ENCODE assay signal across 8 cellular contexts in genomic region chr6:131808460-131809269, GRCh38. TPM values are rescaled to one million over a fixed set of nuclear protein-coding genes. Genes with fewer than 3 reads are reported as not detected.
DNase-seq lines count a peak whose midpoint lies in the region; TF ChIP-seq lines count a peak whose summit lies in the region.

No MANE protein-coding gene starts in this region.

- H4K20me1 ChIP-seq in DOHH2 (ENCODE audit: control insufficient read depth, insufficient read depth, low read depth, low read length) = no peaks in the 10 kb centered on the region
- no peaks in the 10 kb centered on the region for H4K20me1 ChIP-seq in fibroblast of lung (ENCODE audit: control insufficient read depth, extremely low read depth, insufficient read depth, low read length)

- no peak overlapping the region for H2AFZ ChIP-seq in fibroblast of lung (ENCODE audit: low read length)

- POLR2A ChIA-PET in HEK293T (lab: Yijun Ruan, JAX) = interaction anchor here (0.7 kb wide), 1 partner anchor 8 kb away, joined by 3 read pairs; no protein-coding TSS in a partner anchor

- H3K4me1 Mint-ChIP-seq in progenitor cell of endocrine pancreas (ENCODE audit: low read depth) = peaks cover 3% of the 10 kb centered on the region

- H3K4me3 ChIP-seq in DOHH2 (ENCODE audit: low read length) (peak overlapping the region; percentile 73), SJSA1 (peak overlapping the region; percentile 90), fibroblast of lung (replicated peaks in 1 of 4; ENCODE audit: control extremely low read depth in 1 of 4, insufficient read depth in 1 of 4, low read depth in 3 of 4, low read length in 4 of 4) (peak overlapping the region; percentile 60 to 79 (median 62))

- no peaks in the 10 kb centered on the region for H3K9me3 ChIP-seq in DOHH2 (ENCODE audit: control insufficient read depth, insufficient read depth, low read length)
- H3K9me3 ChIP-seq in SJSA1 (replicated peaks) = no peaks in the 10 kb centered on the region
- H3K9me3 ChIP-seq in fibroblast of lung (ENCODE audit: control insufficient read depth, insufficient read depth, low read depth, low read length) = no peaks in the 10 kb centered on the region

- peaks cover 23% of the 10 kb centered on the region for H3K4me1 ChIP-seq in DOHH2 (ENCODE audit: control insufficient read depth, low read length)
- peaks cover 16% of the 10 kb centered on the region for H3K4me1 ChIP-seq in SJSA1 (replicated peaks)
- no peaks in the 10 kb centered on the region for H3K4me1 ChIP-seq in fibroblast of lung (ENCODE audit: control insufficient read depth, extremely low read depth, insufficient read depth, low read length)

- H3K36me3 ChIP-seq in DOHH2 (ENCODE audit: control insufficient read depth, low read length) (no peaks in the 10 kb centered on the region), SJSA1 (peaks cover 3% of the 10 kb centered on the region), fibroblast of lung (ENCODE audit: control insufficient read depth, insufficient read depth, low read length) (no peaks in the 10 kb centered on the region)

- peaks cover 3% of the 10 kb centered on the region for H3F3A ChIP-seq in DOHH2 (ENCODE audit: control insufficient read depth, insufficient read depth)

- peak overlapping the region; percentile 76 for H3K4me3 Mint-ChIP-seq in progenitor cell of endocrine pancreas (ENCODE audit: low read depth)

- no peaks in the 10 kb centered on the region for H3K36me3 Mint-ChIP-seq in progenitor cell of endocrine pancreas (ENCODE audit: insufficient read depth)

- H3K79me2 ChIP-seq in DOHH2 (ENCODE audit: control insufficient read depth, low read length) (no peaks in the 10 kb centered on the region), fibroblast of lung (ENCODE audit: control insufficient read depth, insufficient read depth, low read length) (peaks cover 5% of the 10 kb centered on the region)

- no peak for DNase-seq in SJSA1 (ENCODE audit: low read depth in 1 of 2, low spot score in 2 of 2)
- no peak for DNase-seq in fibroblast of lung (ENCODE audit: low read depth in 2 of 2)
- DNase-seq in progenitor cell of endocrine pancreas (ENCODE audit: low spot score, unreplicated experiment) = no peak
- DNase-seq in HT-29 (ENCODE audit: low spot score) = no peak
- no peak for DNase-seq in NCI-H446 treated with DMSO at 0.1 percent for 48 hours (lab: John Stamatoyannopoulos, UW)
- no peak for DNase-seq in nucleus accumbens (lab: John Stamatoyannopoulos, UW)
- no peak for DNase-seq in HEK293T (ENCODE audit: extremely low spot score)

- H3K9ac ChIP-seq in fibroblast of lung (ENCODE audit: insufficient read depth, low read length) = peak overlapping the region; percentile 62

- no peaks in the 10 kb centered on the region for H3K9me3 Mint-ChIP-seq in progenitor cell of endocrine pancreas (ENCODE audit: low read depth)

- no peak for TF ChIP-seq CTCF in DOHH2 (IDR thresholded peaks at IDR 0.05; ENCODE audit: low read depth, low read length, poor library complexity, severe bottlenecking)
- no peak for TF ChIP-seq CTCF in fibroblast of lung (conservative IDR thresholded peaks at IDR 0.05 in 1 of 2, IDR thresholded peaks at IDR 0.05 in 1 of 2; ENCODE audit: low read depth in 1 of 2, low read length in 2 of 2)
- no peak for TF ChIP-seq CTCF in progenitor cell of endocrine pancreas (IDR thresholded peaks at IDR 0.05; ENCODE audit: unreplicated experiment)

- H3K9me2 ChIP-seq in DOHH2 (replicated peaks; ENCODE audit: control insufficient read depth, low read length) = no peaks in the 10 kb centered on the region

- H3K27me3 ChIP-seq in DOHH2 (ENCODE audit: control insufficient read depth, low read length) (no peaks in the 10 kb centered on the region), SJSA1 (replicated peaks) (no peaks in the 10 kb centered on the region), fibroblast of lung (ENCODE audit: control insufficient read depth, insufficient read depth, low read length) (no peaks in the 10 kb centered on the region)

- H3K4me2 ChIP-seq in DOHH2 (ENCODE audit: low read length) (peak overlapping the region; percentile 69), fibroblast of lung (ENCODE audit: extremely low read depth, insufficient read depth, low read length) (peak overlapping the region; percentile 55)

- no peak overlapping the region for H3K27ac ChIP-seq in DOHH2 (ENCODE audit: low read depth, low read length)
- peak overlapping the region; percentile 48; the same call in 1 of the 2 replicates for H3K27ac ChIP-seq in SJSA1
- no peak overlapping the region for H3K27ac ChIP-seq in fibroblast of lung (ENCODE audit: insufficient read depth, low read length)

- H3K27ac Mint-ChIP-seq in progenitor cell of endocrine pancreas = no peak overlapping the region

- H3K27me3 Mint-ChIP-seq in progenitor cell of endocrine pancreas = peaks cover 57% of the 10 kb centered on the region

- CTCF ChIA-PET in HEK293T (lab: Yijun Ruan, JAX) = interaction anchor here (0.5 kb wide), 1 partner anchor 638 kb away, joined by 3 read pairs; no protein-coding TSS in a partner anchor

TF ChIP-seq in HEK293T, 16 proteins besides CTCF, POLR2A, EP300 and RAD21:
- no peak for TF ChIP-seq ARNT (IDR thresholded peaks at IDR 0.05)
- no peak for TF ChIP-seq ZNF384 (IDR thresholded peaks at IDR 0.05)

RNA-seq across cellular contexts. Expression of gene ENPP1, which starts 0.8 kb away (rescaled TPM):
- 21.5 and 24.5 TPM in 2 replicates for total RNA-seq in SJSA1 (2014; rRNA removed; shearing (Covaris generic))
- total RNA-seq in fibroblast of lung = 13.1 and 85.4 TPM in 2 replicates
- 48.6 and 51.7 TPM in 2 replicates for polyA plus RNA-seq in fibroblast of lung
- 22.8 and 24.8 TPM in 2 replicates for polyA plus RNA-seq in fibroblast of lung (2012)
- polyA minus RNA-seq in fibroblast of lung (ENCODE audit: low replicate concordance) = 13.0 and 15.2 TPM in 2 replicates
- total RNA-seq in progenitor cell of endocrine pancreas = 2.4 and 2.7 TPM in 2 replicates
- 0.03 and 0.33 TPM in 2 replicates for total RNA-seq in HT-29 (2014; rRNA removed; shearing (Covaris generic))
